In genomic region chr22:42574046-42574445, GRCh38 we compare ENCODE assay signal across 8 cellular contexts. TPM values are rescaled to one million over a fixed set of nuclear protein-coding genes. Genes with fewer than 3 reads are reported as not detected.
DNase-seq lines count a peak whose midpoint lies in the region; ATAC-seq, FAIRE-seq and TF ChIP-seq lines count a peak whose summit lies in the region.
"Not testable (repeated sequence)": the region's sequence is repeated elsewhere in the genome, so short reads cannot be mapped to it uniquely, and the experiment has no call there.
"Had no signal": no experiment of that assay in that cellular context is flagged by ENCODE, and none has a peak within 500 bp of the region (broad histone marks: within the 10 kb centered on the region; RNA-seq: fewer than 3 reads in every experiment).

No MANE protein-coding gene starts in this region.

- not testable (repeated sequence) for H2BK15ac ChIP-seq in H1 (ENCODE audit: low read length)

- H3K27me3 Mint-ChIP-seq in natural killer cell treated with Interleukin-12 subunit alpha and Interleukin-12 subunit beta and Interleukin-15 and Interleukin-18, amount 100 ng/mL, for 72 hours, result not testable (repeated sequence)

- not testable (repeated sequence) for H3K4me1 ChIP-seq in A549; GM12878 (ENCODE audit: control insufficient read depth, insufficient read depth, low read length); H1 (replicated peaks in 1 of 4; ENCODE audit: control insufficient read depth in 3 of 4, insufficient read depth in 4 of 4, low read length in 3 of 4); heart left ventricle; keratinocyte (ENCODE audit: control insufficient read depth, extremely low read depth, insufficient read depth, low read length)

- TF ChIP-seq EP300 in A549 (IDR thresholded peaks at IDR 0.05); GM12878 (IDR thresholded peaks at IDR 0.05; ENCODE audit: borderline replicate concordance in 1 of 2, control insufficient read depth in 1 of 2, low read depth in 2 of 2, low read length in 2 of 2); H1 (IDR thresholded peaks at IDR 0.05; ENCODE audit: borderline replicate concordance in 1 of 2, low read depth in 2 of 2, low read length in 2 of 2): not testable (repeated sequence)

- not testable (repeated sequence) for H3K79me2 ChIP-seq in GM12878 (ENCODE audit: control insufficient read depth, insufficient read depth, low read length); H1 (ENCODE audit: control insufficient read depth in 1 of 2, insufficient read depth in 2 of 2, low read length in 2 of 2); keratinocyte (ENCODE audit: control insufficient read depth, insufficient read depth, low read length)

- H2AFZ ChIP-seq in GM12878 (ENCODE audit: control insufficient read depth, low read depth, low read length); H1 (ENCODE audit: low read length); keratinocyte (ENCODE audit: control insufficient read depth, low read length): not testable (repeated sequence)

- not testable (repeated sequence) for H4K20me1 ChIP-seq in GM12878 (ENCODE audit: control insufficient read depth, insufficient read depth); H1 (replicated peaks in 1 of 2; ENCODE audit: control insufficient read depth in 1 of 2, insufficient read depth in 2 of 2, low read length in 2 of 2); keratinocyte (ENCODE audit: control insufficient read depth, extremely low read depth, insufficient read depth, low read length)

- not testable (repeated sequence) for H3K9me3 ChIP-seq in A549; GM12878 (replicated peaks; ENCODE audit: control insufficient read depth, insufficient read depth, low read length); H1 (ENCODE audit: insufficient read depth in 2 of 2, low read depth in 1 of 2, low read length in 1 of 2); heart left ventricle; keratinocyte (ENCODE audit: control insufficient read depth, low read depth, low read length)

- H3K18ac ChIP-seq in H1 (ENCODE audit: extremely low read depth, low read length), result not testable (repeated sequence)

- ATAC-seq in A549, result peak; percentile 25 to 68; a peak in 4 of 6 replicates
- not testable (repeated sequence) for ATAC-seq in GM12878; natural killer cell treated with Interleukin-12 subunit alpha and Interleukin-12 subunit beta and Interleukin-15 and Interleukin-18, amount 100 ng/mL, for 72 hours
- peak in 3 of 4 donors; percentile 16 to 43 (median 30) for ATAC-seq in heart left ventricle

- not testable (repeated sequence) for H3K36me3 Mint-ChIP-seq in natural killer cell treated with Interleukin-12 subunit alpha and Interleukin-12 subunit beta and Interleukin-15 and Interleukin-18, amount 100 ng/mL, for 72 hours

- POLR2A ChIA-PET in A549 (lab: Yijun Ruan, JAX); GM12878 (lab: Charles Lee): not testable (repeated sequence)
- POLR2A ChIA-PET in H1 (lab: Charles Lee; ENCODE audit: partially characterized antibody), result interaction anchor here (0.8 to 2.8 kb wide), 3 partner anchors 12 to 40 kb away, joined by 3 to 11 read pairs (median 4); partner anchors contain the start of gene POLDIP3

- intact Hi-C loops in GM12878 (cut with micrococcal nuclease; ENCODE audit: unreplicated experiment); heart left ventricle (cut with DNase I): not testable (repeated sequence)

- H3K27me3 ChIP-seq in GM12878 (replicated peaks in 1 of 2; ENCODE audit: control insufficient read depth in 2 of 2, insufficient read depth in 2 of 2, low read length in 1 of 2); H1 (replicated peaks in 1 of 4; ENCODE audit: control insufficient read depth in 3 of 4, extremely low read depth in 1 of 4, insufficient read depth in 3 of 4, low read length in 3 of 4); heart left ventricle; keratinocyte (ENCODE audit: control insufficient read depth, extremely low read depth, insufficient read depth, low read length): not testable (repeated sequence)

- dilution Hi-C loops in keratinocyte (cut with MboI; ENCODE audit: extremely low pct_ligation_motif_present, low sequenced_read_pairs), result not testable (repeated sequence)

- H3K4me2 ChIP-seq in A549; GM12878 (ENCODE audit: control insufficient read depth, insufficient read depth); H1 (ENCODE audit: insufficient read depth in 1 of 2, low read depth in 2 of 2, low read length in 2 of 2); keratinocyte (ENCODE audit: control insufficient read depth, extremely low read depth, insufficient read depth, low read depth, low read length): not testable (repeated sequence)

- not testable (repeated sequence) for TF ChIP-seq CTCF in A549 (IDR thresholded peaks at IDR 0.05); GM12878 (IDR thresholded peaks at IDR 0.05 in 2 of 3, conservative IDR thresholded peaks at IDR 0.05 in 1 of 3; ENCODE audit: control insufficient read depth in 2 of 3, extremely low read depth in 1 of 3, insufficient read depth in 1 of 3, low read depth in 3 of 3, low read length in 3 of 3); H1 (IDR thresholded peaks at IDR 0.05; ENCODE audit: control extremely low read depth in 1 of 3, insufficient read depth in 1 of 3, low read depth in 1 of 3, low read length in 3 of 3); heart left ventricle (IDR thresholded peaks at IDR 0.05); keratinocyte (optimal IDR thresholded peaks at IDR 0.05 in 1 of 3, IDR thresholded peaks at IDR 0.05 in 1 of 3, conservative IDR thresholded peaks at IDR 0.05 in 1 of 3; ENCODE audit: extremely low read depth in 1 of 3, insufficient read depth in 2 of 3, low read length in 3 of 3)

- not testable (repeated sequence) for H3K56ac ChIP-seq in H1 (replicated peaks; ENCODE audit: insufficient read length, low read depth, low read length)

- BruUV-seq in GM12878 (replicated peaks; lab: Mats Ljungman, UMichigan), result not testable (repeated sequence)

- H2BK120ac ChIP-seq in H1 (replicated peaks; ENCODE audit: low read depth, low read length), result not testable (repeated sequence)

- TF ChIP-seq RAD21 in A549 (conservative IDR thresholded peaks at IDR 0.05 in 1 of 2, IDR thresholded peaks at IDR 0.05 in 1 of 2); GM12878 (IDR thresholded peaks at IDR 0.05; ENCODE audit: insufficient read depth, low read depth, low read length); H1 (IDR thresholded peaks at IDR 0.05 in 1 of 2, conservative IDR thresholded peaks at IDR 0.05 in 1 of 2; ENCODE audit: low read depth in 2 of 2, low read length in 2 of 2): not testable (repeated sequence)

- FAIRE-seq in A549 (lab: Jason Lieb, UNC), result not testable (repeated sequence)
- FAIRE-seq in GM18507 (lab: Jason Lieb, UNC) (peak; percentile 61), GM12878 (lab: Jason Lieb, UNC) (peak; percentile 47), H1 (lab: Jason Lieb, UNC) (peak; percentile 76), keratinocyte (lab: Jason Lieb, UNC) (peak; percentile 32)

- not testable (repeated sequence) for H3K23ac ChIP-seq in H1 (ENCODE audit: insufficient read length)

- SMC1A ChIA-PET in GM12878 (lab: Charles Lee; ENCODE audit: uncharacterized antibody, unreplicated experiment), result not testable (repeated sequence)

- H3K79me1 ChIP-seq in H1 (ENCODE audit: low read depth, low read length), result not testable (repeated sequence)

- H3K4me1 Mint-ChIP-seq in natural killer cell treated with Interleukin-12 subunit alpha and Interleukin-12 subunit beta and Interleukin-15 and Interleukin-18, amount 100 ng/mL, for 72 hours (ENCODE audit: low read depth in 2 of 2), result not testable (repeated sequence)

- H2BK20ac ChIP-seq in H1 (ENCODE audit: low read length), result not testable (repeated sequence)

- not testable (repeated sequence) for DNase-seq in A549 (ENCODE audit: low read depth in 1 of 2, low spot score in 1 of 2); GM18507 (ENCODE audit: extremely low spot score, insufficient read length, low read depth); GM12878 (ENCODE audit: low read depth, low spot score); H1 (ENCODE audit: low read depth in 1 of 2, low spot score in 2 of 2); heart left ventricle; keratinocyte (ENCODE audit: low read depth, low spot score)
- DNase-seq in natural killer cell treated with Interleukin-12 subunit alpha and Interleukin-12 subunit beta and Interleukin-15 and Interleukin-18, amount 100 ng/mL, for 72 hours (ENCODE audit: low spot score), result peak; percentile 13

- H2BK5ac ChIP-seq in H1 (ENCODE audit: low read depth, low read length), result not testable (repeated sequence)

- not testable (repeated sequence) for H2BK12ac ChIP-seq in H1 (ENCODE audit: low read depth, low read length)

- H3K36me3 ChIP-seq in GM12878 (ENCODE audit: control insufficient read depth in 2 of 2, insufficient read depth in 2 of 2, low read length in 1 of 2), result not testable (repeated sequence)
- H3K36me3 ChIP-seq in H1 (ENCODE audit: control insufficient read depth in 2 of 4, insufficient read depth in 4 of 4, low read length in 3 of 4) (peaks cover 7 to 50% (median 25%) of the 10 kb centered on the region in 4 experiments; a peak in 7 of 8 replicates), heart left ventricle (peaks cover 0 to 54% (median 30%) of the 10 kb centered on the region in 9 donors), keratinocyte (ENCODE audit: control insufficient read depth in 2 of 2, extremely low read depth in 1 of 2, insufficient read depth in 2 of 2, low read length in 2 of 2) (peaks cover 5 to 13% of the 10 kb centered on the region in 2 experiments)

- 100% methylated on average over 1 of the region's 1 CpG for WGBS in A549 (ENCODE audit: missing lambda C conversion rate)
- 100% methylated on average over 1 of the region's 1 CpG for WGBS in GM12878 (ENCODE audit: insufficient coverage, insufficient replicate concordance, low lambda C conversion rate, missing lambda C conversion rate)
- 100% methylated on average over 1 of the region's 1 CpG; no CpG with 5 or more reads in 1 of the 2 experiments for WGBS in H1 (ENCODE audit: extremely low coverage in 1 of 2, insufficient coverage in 1 of 2, insufficient read length in 1 of 2, insufficient replicate concordance in 2 of 2, low coverage in 1 of 2, low lambda C conversion rate in 2 of 2, missing lambda C conversion rate in 1 of 2), 2 experiments
- WGBS in heart left ventricle, 4 donors, result 50 to 89% (median 58%) methylated on average over 1 of the region's 1 CpG; no CpG with 5 or more reads in 1 of the 4 donors

- H3K4me3 Mint-ChIP-seq in natural killer cell treated with Interleukin-12 subunit alpha and Interleukin-12 subunit beta and Interleukin-15 and Interleukin-18, amount 100 ng/mL, for 72 hours, result not testable (repeated sequence)

- not testable (repeated sequence) for H2AK5ac ChIP-seq in H1 (ENCODE audit: low read depth, low read length)

- not testable (repeated sequence) for H3K4me3 ChIP-seq in A549; GM12878; H1 (ENCODE audit: extremely low read depth in 1 of 4, insufficient read depth in 2 of 4, low read depth in 3 of 4, low read length in 4 of 4); heart left ventricle; keratinocyte (ENCODE audit: control insufficient read depth in 2 of 3, extremely low read depth in 1 of 3, insufficient read depth in 2 of 3, low read depth in 1 of 3, low read length in 3 of 3)

- not testable (repeated sequence) for H3K23me2 ChIP-seq in H1 (ENCODE audit: low read depth, low read length)

- not testable (repeated sequence) for H4K5ac ChIP-seq in H1 (ENCODE audit: insufficient read length, low read depth, low read length)

- RAD21 ChIA-PET in GM12878 (lab: Charles Lee; ENCODE audit: unreplicated experiment), result not testable (repeated sequence)

- not testable (repeated sequence) for H3K27ac ChIP-seq in A549; GM12878 (ENCODE audit: control insufficient read depth, insufficient read depth); H1 (ENCODE audit: low read depth, low read length); keratinocyte (ENCODE audit: control insufficient read depth, insufficient read depth, low read length)
- peak overlapping the region in 2 of 12 donors; percentile 53 to 55 for H3K27ac ChIP-seq in heart left ventricle

- in situ Hi-C loops in GM12878 (cut with MboI), result not testable (repeated sequence)

- CTCF ChIA-PET in A549 (lab: Yijun Ruan, JAX) (interaction anchor here (1.2 kb wide), 1 partner anchor 14 kb away, joined by 3 read pairs; no protein-coding TSS in a partner anchor), H1 (lab: Charles Lee; ENCODE audit: partially characterized antibody) (interaction anchor here (1.5 kb wide), 1 partner anchor 13 kb away, joined by 6 read pairs; no protein-coding TSS in a partner anchor)
- CTCF ChIA-PET in GM12878 (lab: Yijun Ruan, JAX), result not testable (repeated sequence)

- H3K9me3 Mint-ChIP-seq in natural killer cell treated with Interleukin-12 subunit alpha and Interleukin-12 subunit beta and Interleukin-15 and Interleukin-18, amount 100 ng/mL, for 72 hours, result not testable (repeated sequence)

- not testable (repeated sequence) for H3K9ac ChIP-seq in GM12878 (ENCODE audit: control insufficient read depth, insufficient read depth, low read length); H1 (replicated peaks in 1 of 4; ENCODE audit: extremely low read depth in 1 of 4, low read depth in 3 of 4, low read length in 3 of 4); keratinocyte (ENCODE audit: control insufficient read depth, extremely low read depth, insufficient read depth, low read length)

- H3K14ac ChIP-seq in H1 (ENCODE audit: insufficient read length), result not testable (repeated sequence)

- not testable (repeated sequence) for H4K91ac ChIP-seq in H1 (replicated peaks; ENCODE audit: insufficient read length, low read length)

- not testable (repeated sequence) for H4K8ac ChIP-seq in H1 (ENCODE audit: extremely low read depth, insufficient read depth, low read length)

- H3K4ac ChIP-seq in H1 (replicated peaks; ENCODE audit: insufficient read length, low read depth, low read length), result not testable (repeated sequence)

- not testable (repeated sequence) for H3K27ac Mint-ChIP-seq in natural killer cell treated with Interleukin-12 subunit alpha and Interleukin-12 subunit beta and Interleukin-15 and Interleukin-18, amount 100 ng/mL, for 72 hours

- TF ChIP-seq POLR2A in A549 (IDR thresholded peaks at IDR 0.05; ENCODE audit: low read length); GM12878 (IDR thresholded peaks at IDR 0.05; ENCODE audit: low read depth, low read length); H1 (IDR thresholded peaks at IDR 0.05; ENCODE audit: control extremely low read depth in 1 of 2, low read depth in 2 of 2, low read length in 2 of 2); heart left ventricle (IDR thresholded peaks at IDR 0.05): not testable (repeated sequence)

- H3K9me1 ChIP-seq in keratinocyte (ENCODE audit: control insufficient read depth, extremely low read depth, insufficient read depth, low read length), result not testable (repeated sequence)

RNA-seq across cellular contexts. Expression of gene SERHL2, which starts 20.3 kb away (rescaled TPM):
- polyA plus RNA-seq in A549 (2011; rRNA removed) (0.14 and 0.20 TPM in 2 replicates), A549 (2017; fragmentation: RNase III; extraction: RNeasy Plus Mini Kit Qiagen cat#74134 plus additional on column Dnase treatment) (0.21 to 0.42 TPM (median 0.38 TPM) in 3 replicates), GM12878 (2011; rRNA removed) (0.97 and 1.6 TPM in 2 replicates), GM12878 (2014; fragmentation: Illumina TruSeq; extraction: Trizol) (1.1 and 3.6 TPM in 2 replicates), GM12878 (2014; fragmentation: Nextera tagmentation; extraction: Ambion mirVana) (under 1 TPM; 0.63 to 0.93 TPM), GM12878 (2014; rRNA removed) (1.3 TPM in 2 replicates), GM12878 (2016; fragmentation: Nextera tagmentation; extraction: Ambion mirVana) (1 to 10 TPM; 1.7 to 1.8 TPM), H1 (2011; rRNA removed) (0.91 and 1.1 TPM in 2 replicates), heart left ventricle (1 to 10 TPM; 1.1 to 3.4 TPM), keratinocyte (1.5 to 4.6 TPM (median 2.5 TPM) in 3 replicates)
- 0.08 and 0.23 TPM in 2 replicates for polyA plus RNA-seq in A549 (2012; cell fraction: cytosol; rRNA removed)
- polyA plus RNA-seq in A549 (2012; cell fraction: nucleus; rRNA removed), result 0.25 and 0.95 TPM in 2 replicates
- 1.1 TPM in 1 of 2 replicates, not detected in the other for polyA minus RNA-seq in A549 (2011; rRNA and poly(A)+ RNA removed)
- 2.4 and 3.3 TPM in 2 replicates for total RNA-seq in GM12878 (2013; cell fraction: nucleolus; rRNA removed)
- total RNA-seq in GM12878 (2014; rRNA removed) (1.3 and 2.0 TPM in 2 replicates), GM12878 (2014; rRNA removed; fragmentation: Illumina TruSeq; extraction: Trizol) (0.64 and 1.1 TPM in 2 replicates), GM12878 (2021) (0.69 and 1.0 TPM in 2 replicates), heart left ventricle (1 to 10 TPM in 8 of 9 donors, under 1 TPM in 1; 0.90 to 5.3 (median 3.5) TPM)
- polyA plus RNA-seq in GM12878 (2011; ENCODE audit: low read depth), result 0.80 TPM
- polyA plus RNA-seq in GM12878 (2011; cell fraction: cytosol; rRNA removed), result 0.63 and 1.5 TPM in 2 replicates
- 1.4 and 1.6 TPM in 2 replicates for polyA plus RNA-seq in GM12878 (2011; cell fraction: nucleus; rRNA removed)
- polyA plus RNA-seq in GM12878 (2012), result 0.90 and 1.1 TPM in 2 replicates
- polyA minus RNA-seq in GM12878 (2011; rRNA and poly(A)+ RNA removed), result 0.73 and 1.8 TPM in 2 replicates
- not detected in 2 replicates for polyA minus RNA-seq in GM12878 (2011; cell fraction: cytosol; rRNA and poly(A)+ RNA removed)
- not detected in 2 replicates for polyA minus RNA-seq in GM12878 (2011; cell fraction: nucleus; rRNA and poly(A)+ RNA removed)
- 2.1 TPM in 1 of 2 replicates, not detected in the other for total RNA-seq in H1 (2021; fragmentation: NEBNext Ultra II Directional; extraction: Animal tissue kit (Norgen Biotek cat#: 25700))
- 1.3 TPM for polyA plus RNA-seq in H1 (2011; cell fraction: cytosol; rRNA removed)
- 1.2 TPM for polyA plus RNA-seq in H1 (2011; cell fraction: nucleus; rRNA removed)
- polyA plus RNA-seq in H1 (2012, experiment 1 of 2), result 2.4 to 3.4 TPM (median 2.6 TPM) in 4 replicates
- 1.8 TPM for polyA plus RNA-seq in H1 (2012, experiment 2 of 2)
- polyA plus RNA-seq in H1 (2013, experiment 1 of 2), result 0.45 TPM
- polyA plus RNA-seq in H1 (2013, experiment 2 of 2), result 0.44 TPM
- polyA minus RNA-seq in H1 (2011; rRNA and poly(A)+ RNA removed), result 0.57 and 2.3 TPM in 2 replicates
- polyA minus RNA-seq in H1 (2011; cell fraction: cytosol; rRNA and poly(A)+ RNA removed), result not detected
- 3.1 TPM for polyA minus RNA-seq in H1 (2011; cell fraction: nucleus; rRNA and poly(A)+ RNA removed)
- polyA plus RNA-seq in keratinocyte (2011; ENCODE audit: low read depth), result 0.61 TPM
- polyA plus RNA-seq in keratinocyte (2011; cell fraction: cytosol; rRNA removed), result 1.9 and 2.9 TPM in 2 replicates
- 1.9 and 2.7 TPM in 2 replicates for polyA plus RNA-seq in keratinocyte (2011; cell fraction: nucleus; rRNA removed)
- polyA plus RNA-seq in keratinocyte (2012; ENCODE audit: low replicate concordance), result 0.72 and 1.2 TPM in 2 replicates
- 1.8 to 2.6 TPM in 2 of 3 replicates, not detected in the other for polyA minus RNA-seq in keratinocyte
- not detected for polyA minus RNA-seq in keratinocyte (2011; cell fraction: cytosol; rRNA and poly(A)+ RNA removed)
- polyA minus RNA-seq in keratinocyte (2011; cell fraction: nucleus; rRNA and poly(A)+ RNA removed), result 1.2 and 2.2 TPM in 2 replicates
- not detected for total RNA-seq in natural killer cell treated with Interleukin-12 subunit alpha and Interleukin-12 subunit beta and Interleukin-15 and Interleukin-18, amount 100 ng/mL, for 72 hours
- total RNA-seq: HT-29 had no signal

RNA-seq across cellular contexts. Expression of gene POLDIP3, which starts 40.6 kb away (rescaled TPM):
- polyA plus RNA-seq in A549 (2011; rRNA removed), result 31.8 and 42.0 TPM in 2 replicates
- 23.8 and 30.2 TPM in 2 replicates for polyA plus RNA-seq in A549 (2012; cell fraction: cytosol; rRNA removed)
- 27.7 and 37.2 TPM in 2 replicates for polyA plus RNA-seq in A549 (2012; cell fraction: nucleus; rRNA removed)
- 29.8 to 31.5 TPM (median 31.0 TPM) in 3 replicates for polyA plus RNA-seq in A549 (2017; fragmentation: RNase III; extraction: RNeasy Plus Mini Kit Qiagen cat#74134 plus additional on column Dnase treatment)
- 33.8 and 34.7 TPM in 2 replicates for polyA minus RNA-seq in A549 (2011; rRNA and poly(A)+ RNA removed)
- 25.8 and 29.0 TPM in 2 replicates for total RNA-seq in GM12878 (2013; cell fraction: nucleolus; rRNA removed)
- 32.9 and 38.9 TPM in 2 replicates for total RNA-seq in GM12878 (2014; rRNA removed)
- 25.9 and 27.0 TPM in 2 replicates for total RNA-seq in GM12878 (2014; rRNA removed; fragmentation: Illumina TruSeq; extraction: Trizol)
- total RNA-seq in GM12878 (2021), result 54.1 and 55.9 TPM in 2 replicates
- polyA plus RNA-seq in GM12878 (2011; ENCODE audit: low read depth), result 37.9 TPM
- polyA plus RNA-seq in GM12878 (2011; rRNA removed), result 35.6 and 54.2 TPM in 2 replicates
- polyA plus RNA-seq in GM12878 (2011; cell fraction: cytosol; rRNA removed), result 41.6 and 47.6 TPM in 2 replicates
- polyA plus RNA-seq in GM12878 (2011; cell fraction: nucleus; rRNA removed), result 54.4 and 62.1 TPM in 2 replicates
- 39.1 and 43.5 TPM in 2 replicates for polyA plus RNA-seq in GM12878 (2012)
- 43.3 and 52.6 TPM in 2 replicates for polyA plus RNA-seq in GM12878 (2014; fragmentation: Illumina TruSeq; extraction: Trizol)
- polyA plus RNA-seq in GM12878 (2014; fragmentation: Nextera tagmentation; extraction: Ambion mirVana), result 10 to 100 TPM; 14.8 to 19.3 TPM
- polyA plus RNA-seq in GM12878 (2014; rRNA removed), result 46.4 and 49.3 TPM in 2 replicates
- polyA plus RNA-seq in GM12878 (2016; fragmentation: Nextera tagmentation; extraction: Ambion mirVana), result 10 to 100 TPM; 60.1 to 60.2 TPM
- 33.2 and 42.9 TPM in 2 replicates for polyA minus RNA-seq in GM12878 (2011; rRNA and poly(A)+ RNA removed)
- 13.8 and 18.2 TPM in 2 replicates for polyA minus RNA-seq in GM12878 (2011; cell fraction: cytosol; rRNA and poly(A)+ RNA removed)
- 14.7 and 20.4 TPM in 2 replicates for polyA minus RNA-seq in GM12878 (2011; cell fraction: nucleus; rRNA and poly(A)+ RNA removed)
- 77.3 and 84.6 TPM in 2 replicates for total RNA-seq in H1 (2021; fragmentation: NEBNext Ultra II Directional; extraction: Animal tissue kit (Norgen Biotek cat#: 25700))
- polyA plus RNA-seq in H1 (2011; rRNA removed), result 43.5 and 44.7 TPM in 2 replicates
- 52.1 TPM for polyA plus RNA-seq in H1 (2011; cell fraction: cytosol; rRNA removed)
- polyA plus RNA-seq in H1 (2011; cell fraction: nucleus; rRNA removed), result 77.2 TPM
- polyA plus RNA-seq in H1 (2012, experiment 1 of 2), result 69.9 to 94.7 TPM (median 73.5 TPM) in 4 replicates
- polyA plus RNA-seq in H1 (2012, experiment 2 of 2), result 78.6 TPM
- 38.1 TPM for polyA plus RNA-seq in H1 (2013, experiment 1 of 2)
- polyA plus RNA-seq in H1 (2013, experiment 2 of 2), result 36.7 TPM
- 67.2 and 70.1 TPM in 2 replicates for polyA minus RNA-seq in H1 (2011; rRNA and poly(A)+ RNA removed)
- polyA minus RNA-seq in H1 (2011; cell fraction: cytosol; rRNA and poly(A)+ RNA removed), result 40.0 TPM
- polyA minus RNA-seq in H1 (2011; cell fraction: nucleus; rRNA and poly(A)+ RNA removed), result 36.9 TPM
- 10 to 100 TPM; 23.5 to 38.4 (median 29.0) TPM for total RNA-seq in heart left ventricle
- 10 to 100 TPM; 13.0 to 42.7 TPM for polyA plus RNA-seq in heart left ventricle
- polyA plus RNA-seq in keratinocyte, result 38.5 to 41.9 TPM (median 38.7 TPM) in 3 replicates
- 25.1 TPM for polyA plus RNA-seq in keratinocyte (2011; ENCODE audit: low read depth)
- polyA plus RNA-seq in keratinocyte (2011; cell fraction: cytosol; rRNA removed), result 35.2 and 37.0 TPM in 2 replicates
- 53.9 and 59.9 TPM in 2 replicates for polyA plus RNA-seq in keratinocyte (2011; cell fraction: nucleus; rRNA removed)
- 38.2 and 44.5 TPM in 2 replicates for polyA plus RNA-seq in keratinocyte (2012; ENCODE audit: low replicate concordance)
- 33.9 to 36.7 TPM (median 34.8 TPM) in 3 replicates for polyA minus RNA-seq in keratinocyte
- 19.0 TPM for polyA minus RNA-seq in keratinocyte (2011; cell fraction: cytosol; rRNA and poly(A)+ RNA removed)
- 22.8 and 31.6 TPM in 2 replicates for polyA minus RNA-seq in keratinocyte (2011; cell fraction: nucleus; rRNA and poly(A)+ RNA removed)
- 10 to 100 TPM; 61.6 to 78.9 TPM for total RNA-seq in natural killer cell treated with Interleukin-12 subunit alpha and Interleukin-12 subunit beta and Interleukin-15 and Interleukin-18, amount 100 ng/mL, for 72 hours

RNA-seq across cellular contexts. Expression of gene RRP7A, which starts 54.5 kb away (rescaled TPM):
- polyA plus RNA-seq in A549 (2011; rRNA removed) (26.5 and 31.2 TPM in 2 replicates), A549 (2017; fragmentation: RNase III; extraction: RNeasy Plus Mini Kit Qiagen cat#74134 plus additional on column Dnase treatment) (36.3 to 42.0 TPM (median 37.1 TPM) in 3 replicates), GM12878 (2011; rRNA removed) (23.9 and 41.4 TPM in 2 replicates), GM12878 (2014; fragmentation: Illumina TruSeq; extraction: Trizol) (38.1 and 49.7 TPM in 2 replicates), GM12878 (2014; fragmentation: Nextera tagmentation; extraction: Ambion mirVana) (10 to 100 TPM in 1 of 2 experiments, 1 to 10 TPM in 1; 2.9 to 12.3 TPM), GM12878 (2014; rRNA removed) (41.7 and 45.1 TPM in 2 replicates), GM12878 (2016; fragmentation: Nextera tagmentation; extraction: Ambion mirVana) (100 to 1,000 TPM in 1 of 2 experiments, 10 to 100 TPM in 1; 88.9 to 114 TPM), H1 (2011; rRNA removed) (18.4 and 26.7 TPM in 2 replicates), heart left ventricle (10 to 100 TPM; 20.5 to 29.1 TPM), keratinocyte (29.4 to 30.7 TPM (median 30.2 TPM) in 3 replicates)
- 54.1 and 54.4 TPM in 2 replicates for polyA plus RNA-seq in A549 (2012; cell fraction: cytosol; rRNA removed)
- polyA plus RNA-seq in A549 (2012; cell fraction: nucleus; rRNA removed), result 42.4 and 45.5 TPM in 2 replicates
- polyA minus RNA-seq in A549 (2011; rRNA and poly(A)+ RNA removed), result 21.9 and 25.7 TPM in 2 replicates
- 24.1 and 27.7 TPM in 2 replicates for total RNA-seq in GM12878 (2013; cell fraction: nucleolus; rRNA removed)
- total RNA-seq in GM12878 (2014; rRNA removed) (42.4 and 42.7 TPM in 2 replicates), GM12878 (2014; rRNA removed; fragmentation: Illumina TruSeq; extraction: Trizol) (34.8 and 38.1 TPM in 2 replicates), GM12878 (2021) (73.9 and 84.9 TPM in 2 replicates), heart left ventricle (10 to 100 TPM; 14.0 to 39.5 (median 25.6) TPM)
- polyA plus RNA-seq in GM12878 (2011; ENCODE audit: low read depth), result 10.3 TPM
- polyA plus RNA-seq in GM12878 (2011; cell fraction: cytosol; rRNA removed), result 33.2 and 45.5 TPM in 2 replicates
- 22.8 and 28.8 TPM in 2 replicates for polyA plus RNA-seq in GM12878 (2011; cell fraction: nucleus; rRNA removed)
- 18.6 and 23.1 TPM in 2 replicates for polyA plus RNA-seq in GM12878 (2012)
- 15.7 and 24.9 TPM in 2 replicates for polyA minus RNA-seq in GM12878 (2011; rRNA and poly(A)+ RNA removed)
- polyA minus RNA-seq in GM12878 (2011; cell fraction: cytosol; rRNA and poly(A)+ RNA removed), result 7.2 and 10.6 TPM in 2 replicates
- polyA minus RNA-seq in GM12878 (2011; cell fraction: nucleus; rRNA and poly(A)+ RNA removed), result 9.7 and 20.3 TPM in 2 replicates
- 48.4 and 49.0 TPM in 2 replicates for total RNA-seq in H1 (2021; fragmentation: NEBNext Ultra II Directional; extraction: Animal tissue kit (Norgen Biotek cat#: 25700))
- 30.5 TPM for polyA plus RNA-seq in H1 (2011; cell fraction: cytosol; rRNA removed)
- polyA plus RNA-seq in H1 (2011; cell fraction: nucleus; rRNA removed), result 22.9 TPM
- 29.2 to 33.3 TPM (median 30.2 TPM) in 4 replicates for polyA plus RNA-seq in H1 (2012, experiment 1 of 2)
- polyA plus RNA-seq in H1 (2012, experiment 2 of 2), result 27.4 TPM
- 21.5 TPM for polyA plus RNA-seq in H1 (2013, experiment 1 of 2)
- 21.3 TPM for polyA plus RNA-seq in H1 (2013, experiment 2 of 2)
- 20.6 and 22.7 TPM in 2 replicates for polyA minus RNA-seq in H1 (2011; rRNA and poly(A)+ RNA removed)
- polyA minus RNA-seq in H1 (2011; cell fraction: cytosol; rRNA and poly(A)+ RNA removed), result 16.8 TPM
- polyA minus RNA-seq in H1 (2011; cell fraction: nucleus; rRNA and poly(A)+ RNA removed), result 25.4 TPM
- 44.1 TPM for polyA plus RNA-seq in keratinocyte (2011; ENCODE audit: low read depth)
- 22.5 and 27.2 TPM in 2 replicates for polyA plus RNA-seq in keratinocyte (2011; cell fraction: cytosol; rRNA removed)
- 20.2 and 22.8 TPM in 2 replicates for polyA plus RNA-seq in keratinocyte (2011; cell fraction: nucleus; rRNA removed)
- polyA plus RNA-seq in keratinocyte (2012; ENCODE audit: low replicate concordance), result 14.5 and 36.7 TPM in 2 replicates
- polyA minus RNA-seq in keratinocyte, result 18.3 to 46.4 TPM (median 22.4 TPM) in 3 replicates
- 15.5 TPM for polyA minus RNA-seq in keratinocyte (2011; cell fraction: cytosol; rRNA and poly(A)+ RNA removed)
- 11.0 and 15.4 TPM in 2 replicates for polyA minus RNA-seq in keratinocyte (2011; cell fraction: nucleus; rRNA and poly(A)+ RNA removed)
- total RNA-seq in natural killer cell treated with Interleukin-12 subunit alpha and Interleukin-12 subunit beta and Interleukin-15 and Interleukin-18, amount 100 ng/mL, for 72 hours, result 100 to 1,000 TPM in 1 of 2 donors, 10 to 100 TPM in 1; 81.8 to 119 TPM
